In the genomic region with DNA sequence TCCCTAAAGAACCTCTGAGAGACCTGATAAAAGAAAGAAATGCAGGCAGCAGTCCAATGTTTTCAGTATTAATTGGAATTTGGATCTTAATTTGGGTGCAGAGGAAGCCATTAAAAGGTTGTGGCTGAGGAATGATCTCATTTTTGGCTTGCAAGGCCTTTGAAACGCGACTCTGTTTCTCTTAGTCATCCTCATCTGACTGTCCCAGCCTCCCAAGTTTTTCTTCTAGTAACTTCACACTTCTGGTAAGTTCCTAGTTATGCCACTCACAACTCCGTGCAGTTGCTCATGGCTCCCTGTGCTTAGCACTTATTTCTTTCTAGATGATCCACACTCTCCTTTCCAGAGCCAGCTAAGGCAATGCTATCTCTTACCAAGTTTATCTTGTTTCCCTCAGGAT, we compare ENCODE assay signal across 11 cellular contexts.
A peak's percentile ranks its signal among the peaks of the same experiment; 100 is the strongest.
DNase-seq lines count a peak whose midpoint lies in the region; ATAC-seq, FAIRE-seq and TF ChIP-seq lines count a peak whose summit lies in the region.
"Had no signal": no experiment of that assay in that cellular context is flagged by ENCODE, and none has a peak within 500 bp of the region (broad histone marks: within the 10 kb centered on the region; RNA-seq: fewer than 3 reads in every experiment).

No MANE protein-coding gene starts in this region.

- DNase-seq in SK-N-SH (no peak), astrocyte (ENCODE audit: low read depth) (peak; percentile 85), heart left ventricle (peak in 1 of 5 donors; percentile 21), suprapubic skin (ENCODE audit: low spot score in 2 of 2) (no peak), activated gamma-delta T cell (lab: John Stamatoyannopoulos, UW) (no peak), OCI-LY7 (ENCODE audit: low spot score) (no peak)
- DNase-seq: hippocampal formation had no signal

- H3K27me3 Mint-ChIP-seq in astrocyte (ENCODE audit: low read depth, unreplicated experiment): peaks cover 26% of the 10 kb centered on the region

- POLR2A ChIA-PET in SK-N-SH (lab: Yijun Ruan, JAX) (no interaction called here), OCI-LY7 (lab: Charles Lee) (interaction anchor here (0.5 to 0.9 kb wide), 2 partner anchors 11 to 1241 kb away, joined by 4 read pairs; no protein-coding TSS in a partner anchor)

- 52% methylated on average over 3 of the region's 3 CpGs for WGBS in SK-N-SH (ENCODE audit: low lambda C conversion rate)
- 10 to 23% (median 16%) methylated on average over 3 of the region's 3 CpGs for WGBS in heart left ventricle, 4 donors
- 20% methylated on average over 3 of the region's 3 CpGs for WGBS in suprapubic skin

- CTCF ChIA-PET in SK-N-SH (lab: Yijun Ruan, JAX) (interaction anchor here (1.4 to 6.0 kb wide), 2 partner anchors 13 to 25 kb away, joined by 3 to 38 read pairs; no protein-coding TSS in a partner anchor), OCI-LY7 (lab: Charles Lee; ENCODE audit: unreplicated experiment) (no interaction called here)

- H4K20me1 ChIP-seq in SK-N-SH (ENCODE audit: insufficient read depth): no peaks in the 10 kb centered on the region
- H4K20me1 ChIP-seq in astrocyte (ENCODE audit: insufficient read depth, low read length): no peaks in the 10 kb centered on the region
- no peaks in the 10 kb centered on the region for H4K20me1 ChIP-seq in OCI-LY7 (ENCODE audit: insufficient read depth, low read length)

- H3K79me2 ChIP-seq in SK-N-SH (ENCODE audit: insufficient read depth) (no peaks in the 10 kb centered on the region), astrocyte (ENCODE audit: insufficient read depth, low read length) (no peaks in the 10 kb centered on the region), OCI-LY7 (ENCODE audit: insufficient read depth, low read depth, low read length) (no peaks in the 10 kb centered on the region)

- peaks cover 4% of the 10 kb centered on the region for H3K9me3 Mint-ChIP-seq in astrocyte (ENCODE audit: unreplicated experiment)
- H3K9me3 Mint-ChIP-seq: type B pancreatic cell had no signal

- H3K4me3 Mint-ChIP-seq in astrocyte (ENCODE audit: unreplicated experiment): no peak overlapping the region
- H3K4me3 Mint-ChIP-seq: type B pancreatic cell had no signal

- H3K4me2 ChIP-seq in SK-N-SH: no peak overlapping the region
- no peak overlapping the region for H3K4me2 ChIP-seq in astrocyte (ENCODE audit: low read length)
- H3K4me2 ChIP-seq in OCI-LY7 (ENCODE audit: low read length): no peak overlapping the region

- H3K9me2 ChIP-seq in SK-N-SH: no peaks in the 10 kb centered on the region
- no peaks in the 10 kb centered on the region for H3K9me2 ChIP-seq in OCI-LY7 (ENCODE audit: insufficient read depth, low read length)

- H3K27ac Mint-ChIP-seq in astrocyte (ENCODE audit: unreplicated experiment): peak overlapping the region; percentile 12
- H3K27ac Mint-ChIP-seq: type B pancreatic cell had no signal

- H3K9ac ChIP-seq in SK-N-SH (no peak overlapping the region), astrocyte (ENCODE audit: low read length) (no peak overlapping the region)

- intact Hi-C loops in heart left ventricle (cut with DNase I): no loop called here
- intact Hi-C loops in OCI-LY7 (cut with micrococcal nuclease; ENCODE audit: unreplicated experiment): no loop called here

- no peak for TF ChIP-seq CTCF in SK-N-SH (IDR thresholded peaks at IDR 0.05)
- TF ChIP-seq CTCF in astrocyte (IDR thresholded peaks at IDR 0.05; ENCODE audit: insufficient read depth, low read depth, low read length): no peak
- no peak for TF ChIP-seq CTCF in heart left ventricle (IDR thresholded peaks at IDR 0.05)
- TF ChIP-seq CTCF in suprapubic skin (IDR thresholded peaks at IDR 0.05): no peak
- TF ChIP-seq CTCF in OCI-LY7 (conservative IDR thresholded peaks at IDR 0.05; ENCODE audit: low read length): no peak

- no peaks in the 10 kb centered on the region for H3K36me3 Mint-ChIP-seq in astrocyte (ENCODE audit: low read depth, unreplicated experiment)
- H3K36me3 Mint-ChIP-seq: type B pancreatic cell had no signal

- no peak for TF ChIP-seq RAD21 in SK-N-SH (IDR thresholded peaks at IDR 0.05; ENCODE audit: low read length)

- H3K4me3 ChIP-seq in SK-N-SH (ENCODE audit: low read depth in 2 of 2, low read length in 1 of 2) (no peak overlapping the region), astrocyte (ENCODE audit: insufficient read depth, low read depth, low read length) (no peak overlapping the region), heart left ventricle (no peak overlapping the region), suprapubic skin (no peak overlapping the region), OCI-LY7 (ENCODE audit: low read depth, low read length, poor library complexity, severe bottlenecking) (no peak overlapping the region)

- peak; percentile 80 for FAIRE-seq in astrocyte (lab: Jason Lieb, UNC)
- FAIRE-seq: TTC549 had no signal

- H3K4me1 Mint-ChIP-seq in astrocyte (ENCODE audit: low read depth, unreplicated experiment): peaks cover 13% of the 10 kb centered on the region

- no TSS peak for BruUV-seq in OCI-LY7 (replicated peaks; lab: Mats Ljungman, UMichigan)

- H3K9me3 ChIP-seq in SK-N-SH (no peaks in the 10 kb centered on the region), astrocyte (ENCODE audit: insufficient read depth, low read depth, low read length) (no peaks in the 10 kb centered on the region), heart left ventricle (no peaks in the 10 kb centered on the region), suprapubic skin (no peaks in the 10 kb centered on the region), OCI-LY7 (ENCODE audit: low read length) (no peaks in the 10 kb centered on the region)

- no peaks in the 10 kb centered on the region for H3K36me3 ChIP-seq in SK-N-SH (replicated peaks in 1 of 2; ENCODE audit: control insufficient read depth in 1 of 2, insufficient read depth in 2 of 2, low read length in 1 of 2)
- no peaks in the 10 kb centered on the region for H3K36me3 ChIP-seq in astrocyte (ENCODE audit: insufficient read depth, low read length)
- H3K36me3 ChIP-seq in heart left ventricle: no peaks in the 10 kb centered on the region
- no peaks in the 10 kb centered on the region for H3K36me3 ChIP-seq in suprapubic skin
- H3K36me3 ChIP-seq in OCI-LY7 (ENCODE audit: insufficient read depth, low read length): no peaks in the 10 kb centered on the region

- H3K27ac ChIP-seq in SK-N-SH (ENCODE audit: low read depth in 2 of 2, low read length in 1 of 2): no peak overlapping the region
- no peak overlapping the region for H3K27ac ChIP-seq in astrocyte (ENCODE audit: low read depth, low read length)
- H3K27ac ChIP-seq in heart left ventricle: peak overlapping the region in 11 of 12 donors; percentile 23 to 75 (median 41)
- H3K27ac ChIP-seq in suprapubic skin: peak overlapping the region; percentile 62
- H3K27ac ChIP-seq in OCI-LY7 (ENCODE audit: low read depth, low read length, poor library complexity, severe bottlenecking): no peak overlapping the region

- ATAC-seq in SK-N-SH treated with all-trans-retinoic acid at 6 μM for 48 hours (no peak), heart left ventricle (peak; percentile 75 to 93 (median 82)), HG03196 (IDR thresholded peaks at IDR 0.05; ENCODE audit: unreplicated experiment) (no peak)

- peaks cover 0 to 5% of the 10 kb centered on the region in 2 experiments; a peak in 1 of 4 replicates for H3K4me1 ChIP-seq in SK-N-SH (ENCODE audit: control insufficient read depth in 1 of 2, insufficient read depth in 2 of 2, low read depth in 1 of 2, low read length in 1 of 2)
- H3K4me1 ChIP-seq in astrocyte (ENCODE audit: insufficient read depth, low read length): peaks cover 6% of the 10 kb centered on the region
- H3K4me1 ChIP-seq in heart left ventricle: peaks cover 0 to 28% (median 9%) of the 10 kb centered on the region in 12 donors
- peaks cover 25% of the 10 kb centered on the region for H3K4me1 ChIP-seq in suprapubic skin
- H3K4me1 ChIP-seq in OCI-LY7 (ENCODE audit: insufficient read depth, low read length, poor library complexity, severe bottlenecking): no peaks in the 10 kb centered on the region

- no peaks in the 10 kb centered on the region for H3K27me3 ChIP-seq in SK-N-SH (ENCODE audit: insufficient read depth)
- H3K27me3 ChIP-seq in astrocyte (ENCODE audit: insufficient read depth, low read length): no peaks in the 10 kb centered on the region
- H3K27me3 ChIP-seq in heart left ventricle: no peaks in the 10 kb centered on the region
- peaks cover 2% of the 10 kb centered on the region for H3K27me3 ChIP-seq in suprapubic skin

- H2AFZ ChIP-seq in SK-N-SH (ENCODE audit: low read depth) (0 out of 2 replicates have a peak overlapping the region, but pooled peaks have one; percentile 5), astrocyte (ENCODE audit: low read depth, low read length) (no peak overlapping the region), OCI-LY7 (ENCODE audit: low read length) (no peak overlapping the region)

- no peak for TF ChIP-seq EP300 in SK-N-SH (IDR thresholded peaks at IDR 0.05; ENCODE audit: borderline replicate concordance in 1 of 2, low read depth in 1 of 2, low read length in 1 of 2)
- TF ChIP-seq EP300 in suprapubic skin (IDR thresholded peaks at IDR 0.05): no peak

- TF ChIP-seq POLR2A in heart left ventricle (IDR thresholded peaks at IDR 0.05) (no peak), suprapubic skin (IDR thresholded peaks at IDR 0.05) (no peak)

- H3F3A ChIP-seq in SK-N-SH (replicated peaks; ENCODE audit: insufficient read depth): no peaks in the 10 kb centered on the region

TF ChIP-seq in SK-N-SH treated with all-trans-retinoic acid at 6 μM for 48 hours, 23 proteins besides CTCF, POLR2A, EP300 and RAD21 (continues in another document):
- TF ChIP-seq POU6F1 (CRISPR knock-in tag; IDR thresholded peaks at IDR 0.05; ENCODE audit: borderline replicate concordance, low read depth): no peak
- TF ChIP-seq ZNF8 (CRISPR knock-in tag; IDR thresholded peaks at IDR 0.05): no peak
- TF ChIP-seq ZFP30 (CRISPR knock-in tag; IDR thresholded peaks at IDR 0.05): no peak
- TF ChIP-seq ZC3H10 (CRISPR knock-in tag; IDR thresholded peaks at IDR 0.05): no peak

Comparison
In these comparisons a context has a peak if more than half of its experiments do, and no peak if none do; other contexts are left out.
1. H3K27ac ChIP-seq: peak in heart left ventricle (11 of 12) and suprapubic skin (single experiment); none in SK-N-SH (0 of 2), astrocyte (single experiment) and OCI-LY7 (single experiment).
2. ATAC-seq: peak in heart left ventricle (4 of 4); none in SK-N-SH treated with all-trans-retinoic acid at 6 μM for 48 hours (single experiment) and HG03196 (single experiment).